ENCODE assay signal across 1 cellular context in genomic region chr3:186700267-186700666, GRCh38.
TF ChIP-seq lines count a peak whose summit lies in the region.

No MANE protein-coding gene starts in this region.

TF ChIP-seq in K562, 482 proteins besides CTCF, POLR2A, EP300 and RAD21 (continued from another document and continues in another):
- no peak for TF ChIP-seq KDM4B (IDR thresholded peaks at IDR 0.05; ENCODE audit: borderline replicate concordance in 2 of 2, low read depth in 1 of 2)
- TF ChIP-seq NFRKB (IDR thresholded peaks at IDR 0.05; ENCODE audit: low read depth): 0 out of 2 replicates have a peak, but pooled peaks have one; percentile 21
- no peak for TF ChIP-seq MXD1 (CRISPR knock-in tag; IDR thresholded peaks at IDR 0.05; ENCODE audit: borderline replicate concordance, poor library complexity, severe bottlenecking)
- no peak for TF ChIP-seq COPS2 (conservative IDR thresholded peaks at IDR 0.05)
- no peak for TF ChIP-seq ELF2 (CRISPR knock-in tag; IDR thresholded peaks at IDR 0.05)
- TF ChIP-seq PRDM10 (IDR thresholded peaks at IDR 0.05; ENCODE audit: partially characterized antibody): peak; percentile 71
- TF ChIP-seq ZNF124 (CRISPR knock-in tag; IDR thresholded peaks at IDR 0.05): no peak
- TF ChIP-seq MYC (IDR thresholded peaks at IDR 0.05; ENCODE audit: low read depth, low read length): peak; percentile 59; the same call in 1 of the 2 replicates
- no peak for TF ChIP-seq MYC (CRISPR knock-in tag; IDR thresholded peaks at IDR 0.05; ENCODE audit: borderline replicate concordance, low read depth)
- TF ChIP-seq PATZ1 (CRISPR knock-in tag; IDR thresholded peaks at IDR 0.05; ENCODE audit: borderline replicate concordance): no peak
- TF ChIP-seq HNRNPLL (IDR thresholded peaks at IDR 0.05; ENCODE audit: low read depth, low read length, poor library complexity, severe bottlenecking): no peak
- TF ChIP-seq STAT6 (CRISPR knock-in tag; IDR thresholded peaks at IDR 0.05): no peak
- no peak for TF ChIP-seq ZNF764 (CRISPR knock-in tag; IDR thresholded peaks at IDR 0.05; ENCODE audit: low read depth)
- no peak for TF ChIP-seq GATAD2A (IDR thresholded peaks at IDR 0.05)
- TF ChIP-seq ZNF12 (CRISPR knock-in tag; IDR thresholded peaks at IDR 0.05): no peak
- TF ChIP-seq ZNF436 (CRISPR knock-in tag; IDR thresholded peaks at IDR 0.05): no peak
- no peak for TF ChIP-seq KLF10 (CRISPR knock-in tag; IDR thresholded peaks at IDR 0.05)
- no peak for TF ChIP-seq ZNF518B (CRISPR knock-in tag; IDR thresholded peaks at IDR 0.05)
- no peak for TF ChIP-seq MGA (IDR thresholded peaks at IDR 0.05)
- TF ChIP-seq ZNF277 (CRISPR knock-in tag; IDR thresholded peaks at IDR 0.05; ENCODE audit: borderline replicate concordance): no peak
- no peak for TF ChIP-seq ZNF311 (CRISPR knock-in tag; IDR thresholded peaks at IDR 0.05)
- TF ChIP-seq GTF2A2 (tag; IDR thresholded peaks at IDR 0.05): no peak
- TF ChIP-seq XRCC5 (IDR thresholded peaks at IDR 0.05; ENCODE audit: low read depth, low read length): no peak
- no peak for TF ChIP-seq ZNF512 (tag; IDR thresholded peaks at IDR 0.05)
- TF ChIP-seq ZNF76 (CRISPR knock-in tag; IDR thresholded peaks at IDR 0.05; ENCODE audit: borderline replicate concordance): no peak
